In genomic region chr12:55974308-55974724, GRCh38 we compare ENCODE assay signal across 9 cellular contexts. TPM values are rescaled to one million over a fixed set of nuclear protein-coding genes. Genes with fewer than 3 reads are reported as not detected.
DNase-seq lines count a peak whose midpoint lies in the region; ATAC-seq, FAIRE-seq and TF ChIP-seq lines count a peak whose summit lies in the region.
"Had no signal": no experiment of that assay in that cellular context is flagged by ENCODE, and none has a peak within 500 bp of the region (broad histone marks: within the 10 kb centered on the region; RNA-seq: fewer than 3 reads in every experiment).

No MANE protein-coding gene starts in this region.

- ATAC-seq in HG02763 (IDR thresholded peaks at IDR 0.05; ENCODE audit: unreplicated experiment) = peak; percentile 9

- DNase-seq in activated T-cell treated with anti-CD3 and anti-CD28 coated beads for 24 hours (ENCODE audit: low read depth) = peak; percentile 12
- DNase-seq in activated T-cell treated with anti-CD3 and anti-CD28 coated beads for 4 hours = no peak
- DNase-seq in NCI-H345 (lab: John Stamatoyannopoulos, UW) = peak; percentile 40
- peak; percentile 44 for DNase-seq in astrocyte (ENCODE audit: low read depth)
- DNase-seq in stimulated activated CD4-positive, alpha-beta T cell treated with anti-CD3 and anti-CD28 coated beads, Interleukin-12 subunit alpha, Interleukin-12 subunit beta, amount 100 ng/mL, for 48 hours (ENCODE audit: low read depth in 2 of 3, low spot score in 1 of 3) = peak in 2 of 3 donors; percentile 12 to 19
- DNase-seq in NCI-H1930 (lab: John Stamatoyannopoulos, UW) = no peak

- peak overlapping the region; percentile 35 for H2AFZ ChIP-seq in astrocyte (ENCODE audit: low read depth, low read length)

- no peak for TF ChIP-seq CTCF in astrocyte (IDR thresholded peaks at IDR 0.05; ENCODE audit: insufficient read depth, low read depth, low read length)

- peak overlapping the region; percentile 77 for H3K4me3 ChIP-seq in astrocyte (ENCODE audit: insufficient read depth, low read depth, low read length)
- H3K4me3 ChIP-seq in iPS-18c (ENCODE audit: insufficient read depth, low read depth, low read length) = peak overlapping the region; percentile 98

- H3K4me1 Mint-ChIP-seq in astrocyte (ENCODE audit: low read depth, unreplicated experiment) = peaks cover 20% of the 10 kb centered on the region

- peak overlapping the region; percentile 93 for H3K4me2 ChIP-seq in astrocyte (ENCODE audit: low read length)

- no peaks in the 10 kb centered on the region for H3K27me3 ChIP-seq in astrocyte (ENCODE audit: insufficient read depth, low read length)

- H3K36me3 Mint-ChIP-seq in astrocyte (ENCODE audit: low read depth, unreplicated experiment) = peaks cover 8% of the 10 kb centered on the region

- H3K36me3 ChIP-seq in astrocyte (ENCODE audit: insufficient read depth, low read length) = peaks cover 5% of the 10 kb centered on the region

- FAIRE-seq in astrocyte (lab: Jason Lieb, UNC) = no peak

- peak overlapping the region; percentile 95 for H3K9ac ChIP-seq in astrocyte (ENCODE audit: low read length)

- no peaks in the 10 kb centered on the region for H3K27me3 Mint-ChIP-seq in astrocyte (ENCODE audit: low read depth, unreplicated experiment)

- H3K4me1 ChIP-seq in astrocyte (ENCODE audit: insufficient read depth, low read length) = peaks cover 12% of the 10 kb centered on the region

- no peaks in the 10 kb centered on the region for H3K9me3 Mint-ChIP-seq in astrocyte (ENCODE audit: unreplicated experiment)

- H3K9me3 ChIP-seq in astrocyte (ENCODE audit: insufficient read depth, low read depth, low read length) (no peaks in the 10 kb centered on the region), iPS-18c (ENCODE audit: control insufficient read depth, insufficient read depth, low read length) (peaks cover 4% of the 10 kb centered on the region)

- peaks cover 34% of the 10 kb centered on the region for H4K20me1 ChIP-seq in astrocyte (ENCODE audit: insufficient read depth, low read length)

- H3K4me3 Mint-ChIP-seq in astrocyte (ENCODE audit: unreplicated experiment) = no peak overlapping the region

- no peak overlapping the region for H3K27ac Mint-ChIP-seq in astrocyte (ENCODE audit: unreplicated experiment)

- H3K27ac ChIP-seq in astrocyte (ENCODE audit: low read depth, low read length) = peak overlapping the region; percentile 87

- H3K79me2 ChIP-seq in astrocyte (ENCODE audit: insufficient read depth, low read length) = peaks cover 49% of the 10 kb centered on the region

RNA-seq across cellular contexts. Expression of gene RAB5B, which starts 0.4 kb away (rescaled TPM):
- total RNA-seq in astrocyte = 110 and 127 TPM in 2 replicates

RNA-seq across cellular contexts. Expression of gene CDK2, which starts 7.7 kb away (rescaled TPM):
- 37.8 and 44.3 TPM in 2 replicates for total RNA-seq in astrocyte

RNA-seq across cellular contexts. Expression of gene PMEL, which starts 8.5 kb away (rescaled TPM):
- total RNA-seq in astrocyte = 3.9 and 13.8 TPM in 2 replicates
- total RNA-seq: frontal cortex had no signal

RNA-seq across cellular contexts. Expression of gene SUOX, which starts 22.8 kb away (rescaled TPM):
- 13.6 and 14.3 TPM in 2 replicates for total RNA-seq in astrocyte

RNA-seq across cellular contexts. Expression of gene DGKA, which starts 43.4 kb away (rescaled TPM):
- 108 and 118 TPM in 2 replicates for total RNA-seq in astrocyte

Comparison
In these comparisons a context has a peak if more than half of its experiments do, and no peak if none do; other contexts are left out.
1. DNase-seq: peak in activated T-cell treated with anti-CD3 and anti-CD28 coated beads for 24 hours (single experiment), NCI-H345 (single experiment), astrocyte (single experiment) and stimulated activated CD4-positive, alpha-beta T cell treated with anti-CD3 and anti-CD28 coated beads, Interleukin-12 subunit alpha, Interleukin-12 subunit beta, amount 100 ng/mL, for 48 hours (2 of 3); none in activated T-cell treated with anti-CD3 and anti-CD28 coated beads for 4 hours (single experiment) and NCI-H1930 (0 of 2).